ENCODE assay signal across 8 cellular contexts in the genomic region with DNA sequence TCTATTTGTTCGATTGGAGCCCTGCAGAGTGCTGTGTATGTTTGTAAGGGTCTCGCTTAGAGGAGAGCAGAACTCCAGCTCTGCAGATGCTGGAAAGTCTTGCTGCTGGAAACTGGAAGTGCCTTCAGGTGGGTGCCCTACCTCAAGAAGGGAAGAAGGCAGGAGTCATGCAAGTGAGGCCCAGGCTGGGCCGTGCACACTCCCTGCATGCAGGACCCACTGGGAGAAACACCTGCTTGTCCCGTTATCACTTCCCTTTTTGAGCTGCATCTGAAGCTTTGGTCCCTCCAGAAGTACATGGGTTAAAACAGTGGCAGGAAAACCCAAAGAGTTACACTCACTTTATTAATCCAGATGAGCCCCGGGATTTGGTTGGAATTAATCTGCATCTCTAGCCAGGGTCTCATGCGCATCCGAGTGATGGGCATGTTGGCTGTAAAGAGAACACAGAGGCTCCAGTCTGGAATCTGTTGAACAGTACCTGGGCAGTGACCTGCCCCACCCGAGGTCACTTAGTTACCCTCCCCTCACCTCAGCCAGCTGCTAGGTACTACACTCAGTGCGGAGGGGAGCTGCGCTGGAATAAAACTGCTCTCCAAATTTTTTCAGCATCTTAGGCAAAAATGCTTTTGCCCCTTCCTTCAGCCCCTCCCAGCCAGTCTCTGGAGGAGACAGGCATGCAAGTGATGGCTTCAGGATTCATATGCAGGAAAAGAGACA. TPM values are rescaled to one million over a fixed set of nuclear protein-coding genes. Genes with fewer than 3 reads are reported as not detected.
DNase-seq lines count a peak whose midpoint lies in the region; ATAC-seq, FAIRE-seq and TF ChIP-seq lines count a peak whose summit lies in the region.

No MANE protein-coding gene starts in this region.

- peak overlapping the region; percentile 81 for H3K27ac Mint-ChIP-seq in activated T-helper 2 cell treated with anti-CD3 and anti-CD28 coated beads, Interferon-gamma antibody, Interleukin-2, Interleukin-4, amounts not matched to agents 10 μg/mL and 5 μg/mL and 100 μg/mL, durations not matched to agents 14 hours and 24 hours and 36 hours

- H3K27me3 ChIP-seq in thoracic aorta (replicated peaks; ENCODE audit: insufficient read depth) = no peaks in the 10 kb centered on the region

- H3K4me1 Mint-ChIP-seq in activated T-helper 2 cell treated with anti-CD3 and anti-CD28 coated beads, Interferon-gamma antibody, Interleukin-2, Interleukin-4, amounts not matched to agents 10 μg/mL and 5 μg/mL and 100 μg/mL, durations not matched to agents 14 hours and 24 hours and 36 hours (ENCODE audit: low read depth) = peaks cover 71% of the 10 kb centered on the region

- peaks cover 36% of the 10 kb centered on the region in 2 donors for H3K36me3 ChIP-seq in kidney (ENCODE audit: control insufficient read depth in 1 of 2, insufficient read depth in 2 of 2, low read length in 2 of 2)
- peaks cover 15% of the 10 kb centered on the region for H3K36me3 ChIP-seq in thoracic aorta

- H3K27ac ChIP-seq in kidney (ENCODE audit: low read depth in 2 of 2, low read length in 2 of 2) = no peak overlapping the region
- no peak overlapping the region for H3K27ac ChIP-seq in thoracic aorta

- H3K9ac ChIP-seq in kidney (ENCODE audit: low read length in 2 of 2) = peak overlapping the region; percentile 44 to 74

- ATAC-seq in thoracic aorta (ENCODE audit: insufficient number of reproducible peaks, low FRiP score, low read depth) (no peak), GM21723 (IDR thresholded peaks at IDR 0.05; ENCODE audit: unreplicated experiment) (no peak)

- H3K4me3 Mint-ChIP-seq in activated T-helper 2 cell treated with anti-CD3 and anti-CD28 coated beads, Interferon-gamma antibody, Interleukin-2, Interleukin-4, amounts not matched to agents 10 μg/mL and 5 μg/mL and 100 μg/mL, durations not matched to agents 14 hours and 24 hours and 36 hours (ENCODE audit: low read depth) = peak overlapping the region; percentile 95

- no peaks in the 10 kb centered on the region for H3K9me3 Mint-ChIP-seq in activated T-helper 2 cell treated with anti-CD3 and anti-CD28 coated beads, Interferon-gamma antibody, Interleukin-2, Interleukin-4, amounts not matched to agents 10 μg/mL and 5 μg/mL and 100 μg/mL, durations not matched to agents 14 hours and 24 hours and 36 hours

- peaks cover 10 to 47% of the 10 kb centered on the region in 2 donors for H3K4me1 ChIP-seq in kidney (ENCODE audit: control insufficient read depth in 1 of 2, insufficient read depth in 1 of 2, low read depth in 1 of 2, low read length in 2 of 2)
- H3K4me1 ChIP-seq in thoracic aorta (ENCODE audit: control insufficient read depth in 1 of 2, low read depth in 2 of 2) = peaks cover 24 to 44% of the 10 kb centered on the region in 2 donors

- peak; percentile 10 for DNase-seq in activated CD4-positive, alpha-beta T cell treated with anti-CD3 and anti-CD28 coated beads for 1 hour
- DNase-seq in activated CD4-positive, alpha-beta T cell treated with anti-CD3 and anti-CD28 coated beads, Interleukin-2, amount 50 U/mL, for 4 hours = no peak
- peak; percentile 14 for DNase-seq in activated T-helper 2 cell treated with anti-CD3 and anti-CD28 coated beads, Interferon-gamma antibody, Interleukin-2, Interleukin-4, amounts not matched to agents 10 μg/mL and 5 μg/mL and 100 μg/mL, durations not matched to agents 14 hours and 24 hours and 36 hours (ENCODE audit: low spot score)
- DNase-seq in kidney (no peak), thoracic aorta (ENCODE audit: low spot score) (no peak), Ammon's horn (ENCODE audit: low spot score) (no peak), medulla oblongata (ENCODE audit: extremely low spot score) (no peak)

- intact Hi-C loops in activated T-helper 2 cell treated with anti-CD3 and anti-CD28 coated beads, Interferon-gamma antibody, Interleukin-2, Interleukin-4, amounts not matched to agents 10 μg/mL and 5 μg/mL and 100 μg/mL, durations not matched to agents 14 hours and 24 hours and 36 hours (cut with micrococcal nuclease) = no loop called here
- intact Hi-C loops in kidney (cut with DNase I) = loop anchor here (10.0 kb wide), 1 partner anchor 64 kb away; no protein-coding TSS in a partner anchor

- H3K27me3 Mint-ChIP-seq in activated T-helper 2 cell treated with anti-CD3 and anti-CD28 coated beads, Interferon-gamma antibody, Interleukin-2, Interleukin-4, amounts not matched to agents 10 μg/mL and 5 μg/mL and 100 μg/mL, durations not matched to agents 14 hours and 24 hours and 36 hours (ENCODE audit: low read depth) = no peaks in the 10 kb centered on the region

- H3K4me3 ChIP-seq in kidney (ENCODE audit: low read length in 2 of 2) = peak overlapping the region; percentile 66 to 67
- H3K4me3 ChIP-seq in thoracic aorta = peak overlapping the region; percentile 94

- peaks cover 59% of the 10 kb centered on the region for H3K36me3 Mint-ChIP-seq in activated T-helper 2 cell treated with anti-CD3 and anti-CD28 coated beads, Interferon-gamma antibody, Interleukin-2, Interleukin-4, amounts not matched to agents 10 μg/mL and 5 μg/mL and 100 μg/mL, durations not matched to agents 14 hours and 24 hours and 36 hours (ENCODE audit: low read depth)

- FAIRE-seq in kidney (lab: Jason Lieb, UNC) = no peak

- H3K9me3 ChIP-seq in kidney (ENCODE audit: control insufficient read depth in 1 of 2, low read length in 2 of 2) = no peaks in the 10 kb centered on the region
- H3K9me3 ChIP-seq in thoracic aorta = no peaks in the 10 kb centered on the region

- TF ChIP-seq CTCF in kidney (IDR thresholded peaks at IDR 0.05; ENCODE audit: borderline replicate concordance, extremely low read depth, insufficient read depth) (no peak), thoracic aorta (IDR thresholded peaks at IDR 0.05) (no peak)

RNA-seq across cellular contexts. Expression of a gene that starts 1.4 kb away (rescaled TPM):
- total RNA-seq in activated T-helper 2 cell treated with anti-CD3 and anti-CD28 coated beads, Interferon-gamma antibody, Interleukin-2, Interleukin-4, amounts not matched to agents 10 μg/mL and 5 μg/mL and 100 μg/mL, durations not matched to agents 14 hours and 24 hours and 36 hours = 155 TPM in 2 replicates
- total RNA-seq in kidney = 55.6 TPM
- polyA plus RNA-seq in kidney (ENCODE audit: insufficient read depth, low read depth, low replicate concordance) = 20.5 TPM
- 10 to 100 TPM; 31.3 to 57.7 TPM for total RNA-seq in thoracic aorta

RNA-seq across cellular contexts. Expression of a gene that starts 54.1 kb away (rescaled TPM):
- 100.0 and 113 TPM in 2 replicates for total RNA-seq in activated T-helper 2 cell treated with anti-CD3 and anti-CD28 coated beads, Interferon-gamma antibody, Interleukin-2, Interleukin-4, amounts not matched to agents 10 μg/mL and 5 μg/mL and 100 μg/mL, durations not matched to agents 14 hours and 24 hours and 36 hours
- total RNA-seq in kidney (not detected), thoracic aorta (not detected)
- polyA plus RNA-seq in kidney (ENCODE audit: insufficient read depth, low read depth, low replicate concordance) = not detected

Comparison
In these comparisons a context has a peak if more than half of its experiments do, and no peak if none do; other contexts are left out.
1. DNase-seq: peak in activated CD4-positive, alpha-beta T cell treated with anti-CD3 and anti-CD28 coated beads for 1 hour (single experiment) and activated T-helper 2 cell treated with anti-CD3 and anti-CD28 coated beads, Interferon-gamma antibody, Interleukin-2, Interleukin-4, amounts not matched to agents 10 μg/mL and 5 μg/mL and 100 μg/mL, durations not matched to agents 14 hours and 24 hours and 36 hours (single experiment); none in activated CD4-positive, alpha-beta T cell treated with anti-CD3 and anti-CD28 coated beads, Interleukin-2, amount 50 U/mL, for 4 hours (0 of 2), kidney (single experiment), thoracic aorta (single experiment), Ammon's horn (single experiment) and medulla oblongata (single experiment).
2. RNA of a gene that starts 54.1 kb away (total RNA-seq): 100.0 to 113 TPM in activated T-helper 2 cell treated with anti-CD3 and anti-CD28 coated beads, Interferon-gamma antibody, Interleukin-2, Interleukin-4, amounts not matched to agents 10 μg/mL and 5 μg/mL and 100 μg/mL, durations not matched to agents 14 hours and 24 hours and 36 hours; not detected in kidney (single experiment) and not detected in thoracic aorta; every median in the first group is over 100 times any median in the second.